In genomic region chr2:168939918-168940317, GRCh38 we compare ENCODE assay signal across 24 cellular contexts. TPM values are rescaled to one million over a fixed set of nuclear protein-coding genes. Genes with fewer than 3 reads are reported as not detected.
DNase-seq lines count a peak whose midpoint lies in the region; ATAC-seq, FAIRE-seq and TF ChIP-seq lines count a peak whose summit lies in the region.
"Had no signal": no experiment of that assay in that cellular context is flagged by ENCODE, and none has a peak within 500 bp of the region (broad histone marks: within the 10 kb centered on the region; RNA-seq: fewer than 3 reads in every experiment).

No MANE protein-coding gene starts in this region.

- H3K27me3 ChIP-seq in PC-9 (ENCODE audit: insufficient read depth, low read depth) = no peaks in the 10 kb centered on the region
- H3K27me3 ChIP-seq: ascending aorta, hepatocyte had no signal

- ATAC-seq in GM18861 (IDR thresholded peaks at IDR 0.05; ENCODE audit: unreplicated experiment) = peak; percentile 57
- ATAC-seq in GM21381 (IDR thresholded peaks at IDR 0.05; ENCODE audit: unreplicated experiment) = peak; percentile 80
- peak; percentile 99 for ATAC-seq in HG02870 (IDR thresholded peaks at IDR 0.05; ENCODE audit: unreplicated experiment)
- ATAC-seq in HG03520 (IDR thresholded peaks at IDR 0.05; ENCODE audit: unreplicated experiment) = peak; percentile 72
- ATAC-seq: Right ventricle myocardium inferior; stimulated activated memory B cell treated with anti-CD40 and anti-IgM and Interleukin-4, amounts not matched to agents 10 μg/mL and 1 μg/mL and 100 μg/mL, for 72 hours had no signal

- CTCF ChIA-PET in PC-9 (lab: Charles Lee) = no interaction called here

- BruUV-seq in PC-9 (replicated peaks; lab: Mats Ljungman, UMichigan) = no TSS peak

- no peak overlapping the region for H2AFZ ChIP-seq in PC-9
- H2AFZ ChIP-seq: hepatocyte had no signal

- intact Hi-C loops in PC-9 (cut with micrococcal nuclease; ENCODE audit: unreplicated experiment) = no loop called here

- no peaks in the 10 kb centered on the region for H3K9me2 ChIP-seq in PC-9 (ENCODE audit: insufficient read depth)

- H4K20me1 ChIP-seq in PC-9 (ENCODE audit: insufficient read depth) = no peaks in the 10 kb centered on the region

- no peak overlapping the region for H3K4me3 ChIP-seq in PC-9
- H3K4me3 ChIP-seq: ascending aorta, hepatocyte had no signal

- DNase-seq in D721Med (ENCODE audit: insufficient read length, low spot score) (no peak), PC-9 (no peak), DMS 273 treated with DMSO at 0.1 percent for 48 hours (lab: John Stamatoyannopoulos, UW) (no peak)
- no peak for DNase-seq in stimulated activated CD4-positive, alpha-beta T cell treated with anti-CD3 and anti-CD28 coated beads, Interleukin-2, amount 100 ng/mL, for 48 hours
- DNase-seq: activated naive CD4-positive, alpha-beta T cell; endodermal cell; mesenchymal stem cell; NCI-H1694 treated with DMSO at 0.1 percent for 48 hours; NCI-H345; small intestine; trophoblast cell had no signal

- FAIRE-seq in D721Med (lab: Jason Lieb, UNC) = no peak
- FAIRE-seq: small intestine had no signal

- H3K36me3 ChIP-seq in PC-9 (ENCODE audit: low read depth) = no peaks in the 10 kb centered on the region
- H3K36me3 ChIP-seq: ascending aorta had no signal

- no peaks in the 10 kb centered on the region for H3K4me1 ChIP-seq in PC-9 (replicated peaks; ENCODE audit: insufficient read depth)
- H3K4me1 ChIP-seq: ascending aorta had no signal

- no peaks in the 10 kb centered on the region for H3K79me2 ChIP-seq in PC-9 (ENCODE audit: low read depth)
- H3K79me2 ChIP-seq: hepatocyte had no signal

- H3K4me2 ChIP-seq in PC-9 = no peak overlapping the region
- H3K4me2 ChIP-seq: hepatocyte had no signal

- H3K9me3 ChIP-seq in PC-9 (ENCODE audit: insufficient read depth, low read depth) = no peaks in the 10 kb centered on the region
- H3K9me3 ChIP-seq: ascending aorta had no signal

- H3K27ac ChIP-seq in PC-9 = no peak overlapping the region
- H3K27ac ChIP-seq: ascending aorta, hepatocyte had no signal

- POLR2A ChIA-PET in PC-9 (lab: Charles Lee; ENCODE audit: unreplicated experiment) = no interaction called here

- TF ChIP-seq CTCF in D721Med (IDR thresholded peaks at IDR 0.05; ENCODE audit: insufficient read depth, missing control alignments) = no peak
- TF ChIP-seq CTCF in PC-9 (conservative IDR thresholded peaks at IDR 0.05) = no peak

- no peaks in the 10 kb centered on the region for H3F3A ChIP-seq in PC-9 (ENCODE audit: insufficient read depth, low read depth)

RNA-seq across cellular contexts. Expression of gene G6PC2, which starts 38.8 kb away (rescaled TPM):
- total RNA-seq in PC-9 (2021) = not detected in 2 replicates
- total RNA-seq: ascending aorta; cerebellum; endodermal cell; hepatocyte; HT1080; MCF 10A; natural killer cell treated with Interleukin-12 subunit alpha and Interleukin-12 subunit beta and Interleukin-15 and Interleukin-18, amount 100 ng/mL, for 72 hours; Right ventricle myocardium inferior; T-helper 1 cell treated with Interleukin-12 subunit alpha and Interleukin-12 subunit beta and Interleukin-4 antibody, amounts not matched to agents 30 ng/mL and 1 ng/mL, for 36 hours had no signal

RNA-seq across cellular contexts. Expression of gene SPC25, which starts 49.7 kb away (rescaled TPM):
- total RNA-seq in PC-9 (2021) = 20.0 and 20.7 TPM in 2 replicates
- total RNA-seq: ascending aorta had no signal
